18 cellular contexts compared by ENCODE assay signal in genomic region chr17:82901836-82902235, GRCh38.
A peak's percentile ranks its signal among the peaks of the same experiment; 100 is the strongest.
DNase-seq lines count a peak whose midpoint lies in the region; ATAC-seq and TF ChIP-seq lines count a peak whose summit lies in the region.
"Had no signal": no experiment of that assay in that cellular context is flagged by ENCODE, and none has a peak within 500 bp of the region (broad histone marks: within the 10 kb centered on the region; RNA-seq: fewer than 3 reads in every experiment).

No MANE protein-coding gene starts in this region.

- WGBS in psoas muscle, 3 donors, result 39 to 53% (median 45%) methylated on average over 16 of the region's 16 CpGs

- H3K9me3 Mint-ChIP-seq in activated T-cell treated with anti-CD3 and anti-CD28 coated beads, Interleukin-2, amount 50 U/mL, for 72 hours, result no peaks in the 10 kb centered on the region
- H3K9me3 Mint-ChIP-seq in endothelial cell (ENCODE audit: unreplicated experiment), result no peaks in the 10 kb centered on the region
- no peaks in the 10 kb centered on the region for H3K9me3 Mint-ChIP-seq in stimulated activated naive B cell treated with anti-CD40 and anti-IgM and Interleukin-4, amounts not matched to agents 10 μg/mL and 1 μg/mL and 100 μg/mL, for 72 hours
- H3K9me3 Mint-ChIP-seq in activated naive CD4-positive, alpha-beta T cell treated with anti-CD3 and anti-CD28 coated beads for 36 hours, result no peaks in the 10 kb centered on the region
- H3K9me3 Mint-ChIP-seq: CD14-positive monocyte; CD8-positive, alpha-beta T cell; H9; IgD-negative memory B cell had no signal

- no peak for TF ChIP-seq CTCF in endothelial cell (IDR thresholded peaks at IDR 0.05; ENCODE audit: unreplicated experiment)
- no peak for TF ChIP-seq CTCF in psoas muscle (IDR thresholded peaks at IDR 0.05)

- intact Hi-C loops in psoas muscle (cut with DNase I), result no loop called here
- intact Hi-C loops in activated naive CD4-positive, alpha-beta T cell treated with anti-CD3 and anti-CD28 coated beads for 36 hours (cut with micrococcal nuclease), result no loop called here

- no peak overlapping the region for H3K4me3 Mint-ChIP-seq in activated T-cell treated with anti-CD3 and anti-CD28 coated beads, Interleukin-2, amount 50 U/mL, for 72 hours
- H3K4me3 Mint-ChIP-seq in endothelial cell (ENCODE audit: unreplicated experiment), result peak overlapping the region; percentile 32
- no peak overlapping the region for H3K4me3 Mint-ChIP-seq in stimulated activated naive B cell treated with anti-CD40 and anti-IgM and Interleukin-4, amounts not matched to agents 10 μg/mL and 1 μg/mL and 100 μg/mL, for 72 hours
- H3K4me3 Mint-ChIP-seq in activated naive CD4-positive, alpha-beta T cell treated with anti-CD3 and anti-CD28 coated beads for 36 hours, result no peak overlapping the region
- H3K4me3 Mint-ChIP-seq: CD14-positive monocyte; CD8-positive, alpha-beta T cell; H9; IgD-negative memory B cell had no signal

- no peaks in the 10 kb centered on the region for H3K27me3 ChIP-seq in psoas muscle (ENCODE audit: insufficient read depth in 3 of 3, low read length in 2 of 3)

- no peak for ATAC-seq in activated T-cell treated with anti-CD3 and anti-CD28 coated beads, Interleukin-2, amount 50 U/mL, for 72 hours (replicated peaks in 1 of 2)
- ATAC-seq in psoas muscle (peak in 3 of 4 donors; percentile 41 to 60 (median 53)), HG03025 (IDR thresholded peaks at IDR 0.05; ENCODE audit: low FRiP score, unreplicated experiment) (no peak)
- ATAC-seq in stimulated activated naive B cell treated with anti-CD40 and anti-IgM and Interleukin-4, amounts not matched to agents 10 μg/mL and 1 μg/mL and 100 μg/mL, for 72 hours (replicated peaks), result no peak
- ATAC-seq: CD8-positive, alpha-beta T cell had no signal

- H3K4me1 ChIP-seq in psoas muscle, result peaks cover 17% of the 10 kb centered on the region

- H3K4me1 Mint-ChIP-seq in activated T-cell treated with anti-CD3 and anti-CD28 coated beads, Interleukin-2, amount 50 U/mL, for 72 hours (ENCODE audit: low read depth), result peaks cover 7% of the 10 kb centered on the region
- peaks cover 3% of the 10 kb centered on the region for H3K4me1 Mint-ChIP-seq in endothelial cell (ENCODE audit: unreplicated experiment)
- peaks cover 7 to 12% of the 10 kb centered on the region in 2 donors for H3K4me1 Mint-ChIP-seq in stimulated activated naive B cell treated with anti-CD40 and anti-IgM and Interleukin-4, amounts not matched to agents 10 μg/mL and 1 μg/mL and 100 μg/mL, for 72 hours
- H3K4me1 Mint-ChIP-seq in activated naive CD4-positive, alpha-beta T cell treated with anti-CD3 and anti-CD28 coated beads for 36 hours (ENCODE audit: low read depth), result peaks cover 9% of the 10 kb centered on the region
- H3K4me1 Mint-ChIP-seq: CD14-positive monocyte, H9 had no signal

- no peak overlapping the region for H3K27ac ChIP-seq in psoas muscle
- H3K27ac ChIP-seq: 22Rv1 had no signal

- H3K4me3 ChIP-seq in psoas muscle, result peak overlapping the region; percentile 17

- peak overlapping the region; percentile 63 for H3K27ac Mint-ChIP-seq in activated T-cell treated with anti-CD3 and anti-CD28 coated beads, Interleukin-2, amount 50 U/mL, for 72 hours
- H3K27ac Mint-ChIP-seq in endothelial cell (ENCODE audit: unreplicated experiment), result no peak overlapping the region
- H3K27ac Mint-ChIP-seq in stimulated activated naive B cell treated with anti-CD40 and anti-IgM and Interleukin-4, amounts not matched to agents 10 μg/mL and 1 μg/mL and 100 μg/mL, for 72 hours, result no peak overlapping the region
- H3K27ac Mint-ChIP-seq in activated naive CD4-positive, alpha-beta T cell treated with anti-CD3 and anti-CD28 coated beads for 36 hours, result no peak overlapping the region
- H3K27ac Mint-ChIP-seq: CD8-positive, alpha-beta T cell; IgD-negative memory B cell had no signal

- H3K27me3 Mint-ChIP-seq in activated T-cell treated with anti-CD3 and anti-CD28 coated beads, Interleukin-2, amount 50 U/mL, for 72 hours (ENCODE audit: low read depth), result no peaks in the 10 kb centered on the region
- H3K27me3 Mint-ChIP-seq in endothelial cell (ENCODE audit: unreplicated experiment), result peaks cover 7% of the 10 kb centered on the region
- no peaks in the 10 kb centered on the region for H3K27me3 Mint-ChIP-seq in stimulated activated naive B cell treated with anti-CD40 and anti-IgM and Interleukin-4, amounts not matched to agents 10 μg/mL and 1 μg/mL and 100 μg/mL, for 72 hours
- no peaks in the 10 kb centered on the region for H3K27me3 Mint-ChIP-seq in activated naive CD4-positive, alpha-beta T cell treated with anti-CD3 and anti-CD28 coated beads for 36 hours (ENCODE audit: low read depth)
- H3K27me3 Mint-ChIP-seq: IgD-negative memory B cell had no signal

- H3K36me3 Mint-ChIP-seq in activated T-cell treated with anti-CD3 and anti-CD28 coated beads, Interleukin-2, amount 50 U/mL, for 72 hours (ENCODE audit: insufficient read depth in 2 of 2), result peaks cover 6 to 9% of the 10 kb centered on the region in 2 donors
- peaks cover 42% of the 10 kb centered on the region for H3K36me3 Mint-ChIP-seq in endothelial cell (ENCODE audit: low read depth, unreplicated experiment)
- H3K36me3 Mint-ChIP-seq in stimulated activated naive B cell treated with anti-CD40 and anti-IgM and Interleukin-4, amounts not matched to agents 10 μg/mL and 1 μg/mL and 100 μg/mL, for 72 hours, result peaks cover 62 to 71% of the 10 kb centered on the region in 2 donors
- H3K36me3 Mint-ChIP-seq in activated naive CD4-positive, alpha-beta T cell treated with anti-CD3 and anti-CD28 coated beads for 36 hours (ENCODE audit: low read depth), result peaks cover 13% of the 10 kb centered on the region

- CTCF ChIA-PET in activated naive CD4-positive, alpha-beta T cell treated with anti-CD3 and anti-CD28 coated beads for 36 hours (lab: Charles Lee), result no interaction called here

- H3K36me3 ChIP-seq in psoas muscle (ENCODE audit: insufficient read depth in 1 of 2, low read depth in 1 of 2), result peaks cover 0 to 23% of the 10 kb centered on the region in 2 donors

- no peaks in the 10 kb centered on the region for H3K9me3 ChIP-seq in psoas muscle

- no peak for DNase-seq in activated T-cell treated with anti-CD3 and anti-CD28 coated beads, Interleukin-2, amount 50 U/mL, for 72 hours
- no peak for DNase-seq in activated T-cell treated with anti-CD3 and anti-CD28 coated beads, Interleukin-2, amount 50 U/mL, for 48 hours
- no peak for DNase-seq in endothelial cell (ENCODE audit: low spot score)
- no peak for DNase-seq in psoas muscle
- DNase-seq in stimulated activated naive B cell treated with anti-CD40 and anti-IgM and Interleukin-4, amounts not matched to agents 10 μg/mL and 1 μg/mL and 100 μg/mL, for 72 hours, result no peak
- DNase-seq in activated naive CD4-positive, alpha-beta T cell treated with anti-CD3 and anti-CD28 coated beads for 36 hours, result no peak
- no peak for DNase-seq in T-helper 9 cell
- DNase-seq: CD8-positive, alpha-beta T cell; COR-L47; DMS153; DMS79 treated with DMSO at 0.1 percent for 48 hours; GDM1; GOT3; H9 had no signal

Comparison
In these comparisons a context has a peak if more than half of its experiments do, and no peak if none do; other contexts are left out.
1. ATAC-seq: peak in psoas muscle (3 of 4); none in activated T-cell treated with anti-CD3 and anti-CD28 coated beads, Interleukin-2, amount 50 U/mL, for 72 hours (0 of 2), HG03025 (single experiment) and stimulated activated naive B cell treated with anti-CD40 and anti-IgM and Interleukin-4, amounts not matched to agents 10 μg/mL and 1 μg/mL and 100 μg/mL, for 72 hours (0 of 2).